8 cellular contexts compared by ENCODE assay signal in the genomic region with DNA sequence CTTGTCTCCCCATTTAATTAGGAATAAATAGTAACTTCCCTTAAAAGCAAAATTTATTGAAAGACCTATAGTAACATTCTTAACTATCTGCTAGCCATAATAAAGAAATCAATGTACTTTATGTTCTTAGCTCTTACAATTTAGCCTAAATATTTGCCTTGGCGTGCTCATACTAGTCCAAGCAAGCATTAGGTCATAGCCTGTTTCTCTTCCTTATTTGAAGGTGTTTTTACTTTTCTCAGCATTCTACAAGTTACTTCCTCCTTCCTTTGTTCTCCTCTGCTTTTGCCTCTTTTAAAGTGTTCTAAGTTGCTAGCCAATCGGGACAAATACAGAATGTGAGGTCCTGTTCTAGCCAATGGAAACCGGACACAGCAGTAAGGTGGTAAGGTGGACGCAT. TPM values are rescaled to one million over a fixed set of nuclear protein-coding genes. Genes with fewer than 3 reads are reported as not detected.
"Had no signal": no experiment of that assay in that cellular context is flagged by ENCODE, and none has a peak within 500 bp of the region (broad histone marks: within the 10 kb centered on the region; RNA-seq: fewer than 3 reads in every experiment).

No MANE protein-coding gene starts in this region.

RNA-seq across cellular contexts. Expression of gene FMO1, which starts 24.0 kb away (rescaled TPM):
- total RNA-seq: activated CD4-positive, alpha-beta T cell treated with anti-CD3 and anti-CD28 coated beads, Interleukin-2, amount 10 ng/mL, durations not matched to agents 7 days and 5 days; activated CD8-positive, alpha-beta T cell treated with anti-CD3 and anti-CD28 coated beads, Interleukin-2, amount 10 ng/mL, durations not matched to agents 7 days and 5 days; activated naive CD8-positive, alpha-beta T cell treated with anti-CD3 and anti-CD28 coated beads, Interleukin-2, amount 10 ng/mL, durations not matched to agents 7 days and 5 days; activated T-helper 2 cell treated with anti-CD3 and anti-CD28 coated beads, Interferon-gamma antibody, Interleukin-2, Interleukin-4, amounts not matched to agents 10 μg/mL and 5 μg/mL and 100 μg/mL, durations not matched to agents 14 hours and 24 hours and 36 hours; glomerular endothelial cell; natural killer cell treated with Interleukin-12 subunit alpha and Interleukin-12 subunit beta and Interleukin-15 and Interleukin-18, amount 100 ng/mL, for 72 hours; T-helper 1 cell treated with Interleukin-12 subunit alpha and Interleukin-12 subunit beta and Interleukin-4 antibody, amounts not matched to agents 30 ng/mL and 1 ng/mL, for 36 hours had no signal

RNA-seq across cellular contexts. Expression of gene FMO2, which starts 39.2 kb away (rescaled TPM):
- total RNA-seq: activated CD4-positive, alpha-beta T cell treated with anti-CD3 and anti-CD28 coated beads, Interleukin-2, amount 10 ng/mL, durations not matched to agents 7 days and 5 days; activated CD8-positive, alpha-beta T cell treated with anti-CD3 and anti-CD28 coated beads, Interleukin-2, amount 10 ng/mL, durations not matched to agents 7 days and 5 days; activated naive CD8-positive, alpha-beta T cell treated with anti-CD3 and anti-CD28 coated beads, Interleukin-2, amount 10 ng/mL, durations not matched to agents 7 days and 5 days; activated T-helper 2 cell treated with anti-CD3 and anti-CD28 coated beads, Interferon-gamma antibody, Interleukin-2, Interleukin-4, amounts not matched to agents 10 μg/mL and 5 μg/mL and 100 μg/mL, durations not matched to agents 14 hours and 24 hours and 36 hours; glomerular endothelial cell; natural killer cell treated with Interleukin-12 subunit alpha and Interleukin-12 subunit beta and Interleukin-15 and Interleukin-18, amount 100 ng/mL, for 72 hours; progenitor cell of endocrine pancreas; T-helper 1 cell treated with Interleukin-12 subunit alpha and Interleukin-12 subunit beta and Interleukin-4 antibody, amounts not matched to agents 30 ng/mL and 1 ng/mL, for 36 hours had no signal
